In the genomic region with DNA sequence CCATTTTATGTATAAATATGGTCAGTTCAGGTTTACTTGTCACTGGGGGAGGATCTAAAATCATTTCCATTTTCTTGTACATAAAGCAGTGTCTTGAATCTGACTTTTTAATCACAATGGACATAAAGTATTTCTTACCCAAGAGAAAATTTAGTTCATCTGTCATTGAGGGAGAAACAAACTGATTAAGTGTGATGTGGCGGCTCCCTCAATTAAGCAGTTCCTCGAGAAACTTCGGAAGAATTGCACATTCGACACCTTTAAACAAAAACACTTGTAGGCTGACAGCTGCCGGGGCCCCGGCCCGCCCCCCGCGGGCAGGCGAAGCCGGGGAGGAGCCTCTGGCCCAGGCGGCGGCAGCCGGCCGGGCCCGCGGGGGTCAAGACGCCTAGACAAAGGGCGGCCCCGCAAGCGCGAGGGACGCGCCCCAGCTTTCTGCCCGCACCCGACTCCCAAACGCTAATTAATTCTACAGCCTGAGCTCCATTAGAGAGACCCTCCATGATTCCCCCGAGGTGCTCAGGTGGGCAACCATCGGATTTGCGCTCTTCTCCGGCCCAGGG, we compare ENCODE assay signal across 8 cellular contexts. TPM values are rescaled to one million over a fixed set of nuclear protein-coding genes. Genes with fewer than 3 reads are reported as not detected.
A peak's percentile ranks its signal among the peaks of the same experiment; 100 is the strongest.
DNase-seq lines count a peak whose midpoint lies in the region; ATAC-seq, FAIRE-seq and TF ChIP-seq lines count a peak whose summit lies in the region.

No MANE protein-coding gene starts in this region.

- peak overlapping the region; percentile 97 for H2AFZ ChIP-seq in ACC112 (ENCODE audit: low read length, unreplicated experiment)

- H3K4me1 Mint-ChIP-seq in chondrocyte (ENCODE audit: low read depth) = peaks cover 14% of the 10 kb centered on the region
- peaks cover 3% of the 10 kb centered on the region for H3K4me1 Mint-ChIP-seq in memory B cell

- TF ChIP-seq CTCF in GM13977 (IDR thresholded peaks at IDR 0.05; ENCODE audit: extremely low read depth, insufficient read depth, missing control alignments) = no peak
- no peak for TF ChIP-seq CTCF in chondrocyte (IDR thresholded peaks at IDR 0.05)
- TF ChIP-seq CTCF in vagina (IDR thresholded peaks at IDR 0.05) = no peak

- H3K9me3 ChIP-seq in vagina = no peaks in the 10 kb centered on the region

- H3K27ac ChIP-seq in ACC112 (ENCODE audit: low read depth, low read length) (no peak overlapping the region), vagina (peak overlapping the region; percentile 53)

- TF ChIP-seq POLR2A in vagina (IDR thresholded peaks at IDR 0.05) = no peak

- H3K27me3 ChIP-seq in ACC112 (ENCODE audit: insufficient read depth, low read length) = peaks cover 78% of the 10 kb centered on the region
- no peaks in the 10 kb centered on the region for H3K27me3 ChIP-seq in vagina

- peak overlapping the region; percentile 84 for H3K4me3 Mint-ChIP-seq in chondrocyte (ENCODE audit: unreplicated experiment)
- peak overlapping the region; percentile 92 for H3K4me3 Mint-ChIP-seq in memory B cell

- H3K27ac Mint-ChIP-seq in chondrocyte (ENCODE audit: unreplicated experiment) = no peak overlapping the region
- no peak overlapping the region for H3K27ac Mint-ChIP-seq in memory B cell

- no peak for ATAC-seq in memory B cell (ENCODE audit: low read depth)

- no peak for FAIRE-seq in GM19239 (lab: Jason Lieb, UNC)

- H3K36me3 Mint-ChIP-seq in chondrocyte (ENCODE audit: low read depth) (no peaks in the 10 kb centered on the region), memory B cell (peaks cover 5% of the 10 kb centered on the region)

- H3K4me3 ChIP-seq in ACC112 (ENCODE audit: low read depth, low read length) (peak overlapping the region; percentile 97), vagina (peak overlapping the region; percentile 73 to 75)

- H3K27me3 Mint-ChIP-seq in chondrocyte (ENCODE audit: low read depth) (peaks cover 17% of the 10 kb centered on the region), memory B cell (peaks cover 14% of the 10 kb centered on the region)

- intact Hi-C loops in vagina (cut with DNase I) = no loop called here

- no peaks in the 10 kb centered on the region for H3K9me3 Mint-ChIP-seq in chondrocyte (ENCODE audit: low read depth)
- peaks cover 11% of the 10 kb centered on the region for H3K9me3 Mint-ChIP-seq in memory B cell

- DNase-seq in GM13977 (ENCODE audit: low spot score) (peak; percentile 40), NCI-H226 (peak; percentile 7), chondrocyte (ENCODE audit: low spot score) (no peak), memory B cell (ENCODE audit: low spot score in 2 of 2) (no peak), vagina (ENCODE audit: extremely low spot score in 2 of 2) (no peak), GM19239 (ENCODE audit: insufficient read length, low spot score) (no peak)
- no peak for DNase-seq in activated naive CD4-positive, alpha-beta T cell treated with Interleukin-2 at 50 U/mL for 16 hours

- H3K4me1 ChIP-seq in ACC112 (ENCODE audit: control insufficient read depth, insufficient read depth, low read length, unreplicated experiment) (no peaks in the 10 kb centered on the region), vagina (peaks cover 20% of the 10 kb centered on the region)

- H3K36me3 ChIP-seq in ACC112 (ENCODE audit: insufficient read depth, low read length) = no peaks in the 10 kb centered on the region
- no peaks in the 10 kb centered on the region for H3K36me3 ChIP-seq in vagina

- in situ Hi-C loops in GM13977 (cut with MboI; ENCODE audit: low pct_unique_long_range_greater_than_20kb, low sequenced_read_pairs, unreplicated experiment) = no loop called here

- H3K79me2 ChIP-seq in ACC112 (ENCODE audit: control insufficient read depth, insufficient read depth, low read length, unreplicated experiment) = no peaks in the 10 kb centered on the region

RNA-seq across cellular contexts. Expression of a gene that starts 0.8 kb away (rescaled TPM):
- 4.6 to 10.1 TPM (median 9.4 TPM) in 3 replicates for total RNA-seq in chondrocyte
- total RNA-seq in vagina = 2.2 TPM

Comparison
In these comparisons a context has a peak if more than half of its experiments do, and no peak if none do; other contexts are left out.
1. DNase-seq: peak in GM13977 (single experiment) and NCI-H226 (single experiment); none in chondrocyte (single experiment), memory B cell (0 of 2), vagina (0 of 2), GM19239 (single experiment) and activated naive CD4-positive, alpha-beta T cell treated with Interleukin-2 at 50 U/mL for 16 hours (single experiment).